In genomic region chr3:150362515-150363302, GRCh38 we compare ENCODE assay signal across 28 cellular contexts. TPM values are rescaled to one million over a fixed set of nuclear protein-coding genes. Genes with fewer than 3 reads are reported as not detected.
DNase-seq lines count a peak whose midpoint lies in the region; ATAC-seq, FAIRE-seq and TF ChIP-seq lines count a peak whose summit lies in the region.
"Had no signal": no experiment of that assay in that cellular context is flagged by ENCODE, and none has a peak within 500 bp of the region (broad histone marks: within the 10 kb centered on the region; RNA-seq: fewer than 3 reads in every experiment).

No MANE protein-coding gene starts in this region.

- H3K9me3 ChIP-seq in HCT116 (ENCODE audit: control insufficient read depth in 1 of 2, insufficient read depth in 1 of 2, low read depth in 1 of 2, low read length in 2 of 2) = no peaks in the 10 kb centered on the region
- no peaks in the 10 kb centered on the region for H3K9me3 ChIP-seq in ascending aorta
- H3K9me3 ChIP-seq: BE2C, ovary, SJSA1, thoracic aorta had no signal

- no peak for FAIRE-seq in bronchial epithelial cell (lab: Jason Lieb, UNC)
- FAIRE-seq: endothelial cell of umbilical vein, K562, urothelium cell line had no signal

- H3K27ac ChIP-seq in HCT116 (ENCODE audit: low read depth, low read length) (no peak overlapping the region), ascending aorta (no peak overlapping the region)
- H3K27ac ChIP-seq: ovary, SJSA1, thoracic aorta had no signal

- ATAC-seq in HCT116 (no peak), GM21526 (IDR thresholded peaks at IDR 0.05; ENCODE audit: low FRiP score, unreplicated experiment) (no peak)
- ATAC-seq: activated CD4-positive, alpha-beta T cell treated with anti-CD3 and anti-CD28 coated beads for 36 hours; activated T-helper 17 cell treated with anti-CD3 and anti-CD28 coated beads, Interleukin-2, amount 50 U/mL, for 72 hours; K562; stimulated activated naive CD8-positive, alpha-beta T cell treated with anti-CD3 and anti-CD28 coated beads, Interleukin-15, amount 100 ng/mL, for 72 hours had no signal

- intact Hi-C loops in HCT116 (cut with micrococcal nuclease) = no loop called here
- intact Hi-C loops in ascending aorta (cut with DNase I) = no loop called here

- no peaks in the 10 kb centered on the region for H4K20me1 ChIP-seq in HCT116 (ENCODE audit: insufficient read depth)

- TF ChIP-seq RAD21 in HCT116 (IDR thresholded peaks at IDR 0.05; ENCODE audit: low read depth) = no peak

- no peak for DNase-seq in HCT116 (ENCODE audit: low read depth, low spot score)
- DNase-seq in bronchial epithelial cell (ENCODE audit: low read depth) = peak; percentile 95
- DNase-seq in kidney glomerular epithelial cell (lab: John Stamatoyannopoulos, UW) = peak; percentile 12
- peak; percentile 64 for DNase-seq in renal cortical epithelial cell (ENCODE audit: low read depth)
- DNase-seq in DMS 273 (lab: John Stamatoyannopoulos, UW; ENCODE audit: unreplicated experiment) = no peak
- DNase-seq in ascending aorta (ENCODE audit: low spot score in 2 of 2) = no peak
- DNase-seq: ACHN; activated CD4-positive, alpha-beta T cell treated with anti-CD3 and anti-CD28 coated beads for 36 hours; activated naive CD4-positive, alpha-beta T cell treated with anti-CD3 and anti-CD28 coated beads, Interleukin-2, amount 50 U/mL, for 16 hours; BE2C; CD8-positive, alpha-beta memory T cell; DMS153; NCI-H1092; NCI-H1694; NCI-H748 treated with DMSO at 0.1 percent for 48 hours; ovary; retina; stimulated activated CD4-positive, alpha-beta T cell treated with anti-CD3 and anti-CD28 coated beads, Interleukin-1b, Interleukin-23, amount 100 ng/mL, for 48 hours; stimulated activated CD8-positive, alpha-beta memory T cell treated with anti-CD3 and anti-CD28 coated beads, Interleukin-4, amount 100 ng/mL, for 48 hours; stimulated activated naive CD8-positive, alpha-beta T cell treated with anti-CD3 and anti-CD28 coated beads, Interleukin-15, amount 100 ng/mL, for 72 hours; T-helper 9 cell had no signal

- CTCF ChIA-PET in HCT116 (lab: Charles Lee) = interaction anchor here (1.5 kb wide), 1 partner anchor 133 kb away, joined by 3 read pairs; no protein-coding TSS in a partner anchor

- no peak overlapping the region for H3K4me3 ChIP-seq in HCT116 (replicated peaks in 1 of 2; ENCODE audit: low read depth in 1 of 2, low read length in 2 of 2)
- no peak overlapping the region for H3K4me3 ChIP-seq in bronchial epithelial cell (ENCODE audit: low read depth, low read length)
- H3K4me3 ChIP-seq in ascending aorta = no peak overlapping the region
- H3K4me3 ChIP-seq: K562, ovary, SJSA1, thoracic aorta had no signal

- H3K27me3 ChIP-seq in HCT116 (ENCODE audit: insufficient read depth, low read length) = no peaks in the 10 kb centered on the region
- no peaks in the 10 kb centered on the region for H3K27me3 ChIP-seq in bronchial epithelial cell (ENCODE audit: control insufficient read depth, insufficient read depth, low read length)
- H3K27me3 ChIP-seq in ascending aorta = no peaks in the 10 kb centered on the region
- H3K27me3 ChIP-seq: BE2C, ovary, SJSA1 had no signal

- TF ChIP-seq CTCF in HCT116 (IDR thresholded peaks at IDR 0.05 in 2 of 3, conservative IDR thresholded peaks at IDR 0.05 in 1 of 3; ENCODE audit: borderline replicate concordance in 1 of 3, insufficient read depth in 1 of 3, low read depth in 2 of 3, low read length in 2 of 3) (no peak), bronchial epithelial cell (IDR thresholded peaks at IDR 0.05; ENCODE audit: insufficient read depth, low read length, severe bottlenecking) (no peak), ascending aorta (IDR thresholded peaks at IDR 0.05) (no peak)

- no peaks in the 10 kb centered on the region for H3K79me2 ChIP-seq in HCT116 (ENCODE audit: insufficient read depth, low read length)

- peak overlapping the region; percentile 58 for H2AFZ ChIP-seq in HCT116 (ENCODE audit: low read depth, low read length, poor library complexity, severe bottlenecking)

- no peak overlapping the region for H3K9ac ChIP-seq in HCT116 (ENCODE audit: low read length)

- H3K4me2 ChIP-seq in HCT116 (ENCODE audit: low read length) = no peak overlapping the region

- no TSS peak for BruUV-seq in HCT116 (replicated peaks; lab: Mats Ljungman, UMichigan)

- RAD21 ChIA-PET in HCT116 (lab: Charles Lee; ENCODE audit: low non-redundant PET in 1 of 2, low total read pairs in 2 of 2, uncharacterized antibody in 2 of 2, unreplicated experiment in 2 of 2) = no interaction called here

- peaks cover 12 to 36% of the 10 kb centered on the region in 2 experiments for H3K4me1 ChIP-seq in HCT116 (ENCODE audit: control insufficient read depth in 1 of 2, insufficient read depth in 2 of 2, low read length in 2 of 2)
- H3K4me1 ChIP-seq in ascending aorta = no peaks in the 10 kb centered on the region
- H3K4me1 ChIP-seq: BE2C had no signal

- no peaks in the 10 kb centered on the region for H3K36me3 ChIP-seq in HCT116 (ENCODE audit: control insufficient read depth in 1 of 2, insufficient read depth in 2 of 2, low read length in 2 of 2)
- H3K36me3 ChIP-seq in bronchial epithelial cell (ENCODE audit: control insufficient read depth, insufficient read depth, low read length) = no peaks in the 10 kb centered on the region
- no peaks in the 10 kb centered on the region for H3K36me3 ChIP-seq in ascending aorta
- H3K36me3 ChIP-seq: BE2C, ovary, SJSA1, thoracic aorta had no signal

- POLR2A ChIA-PET in HCT116 (lab: Charles Lee) = no interaction called here

- no peak for TF ChIP-seq POLR2A in HCT116 (IDR thresholded peaks at IDR 0.05; ENCODE audit: borderline replicate concordance, extremely low read depth, insufficient read depth, insufficient read length)

- no peaks in the 10 kb centered on the region for H3K9me2 ChIP-seq in HCT116 (ENCODE audit: insufficient read depth)

TF ChIP-seq in HCT116, 20 proteins besides CTCF, POLR2A, EP300 and RAD21:
- TF ChIP-seq ZFX (IDR thresholded peaks at IDR 0.05) (no peak), CEBPB (IDR thresholded peaks at IDR 0.05; ENCODE audit: low read depth) (no peak), FOSL1 (IDR thresholded peaks at IDR 0.05; ENCODE audit: low read depth) (no peak), SRF (IDR thresholded peaks at IDR 0.05; ENCODE audit: low read depth) (no peak), SIN3A (IDR thresholded peaks at IDR 0.05; ENCODE audit: low read depth) (no peak), EZH2phosphoT487 (IDR thresholded peaks at IDR 0.05; ENCODE audit: borderline replicate concordance) (no peak)
TF ChIP-seq in HCT116: peak in this region for 0.

RNA-seq across cellular contexts. Expression of gene TSC22D2, which starts 45.4 kb away (rescaled TPM):
- total RNA-seq in HCT116 (2021; ENCODE audit: unreplicated experiment) (20.0 TPM), bronchial epithelial cell (5.0 and 5.8 TPM in 2 replicates), renal cortical epithelial cell (10.6 and 28.4 TPM in 2 replicates), ascending aorta (17.9 TPM)
- 10.4 and 11.7 TPM in 2 replicates for polyA plus RNA-seq in HCT116 (2012)

Comparison
In these comparisons a context has a peak if more than half of its experiments do, and no peak if none do; other contexts are left out.
1. DNase-seq: peak in bronchial epithelial cell (single experiment), kidney glomerular epithelial cell (single experiment) and renal cortical epithelial cell (single experiment); none in HCT116 (single experiment), DMS 273 (single experiment) and ascending aorta (0 of 2).